Comparison of ENCODE assay signal across 22 cellular contexts in the genomic region with DNA sequence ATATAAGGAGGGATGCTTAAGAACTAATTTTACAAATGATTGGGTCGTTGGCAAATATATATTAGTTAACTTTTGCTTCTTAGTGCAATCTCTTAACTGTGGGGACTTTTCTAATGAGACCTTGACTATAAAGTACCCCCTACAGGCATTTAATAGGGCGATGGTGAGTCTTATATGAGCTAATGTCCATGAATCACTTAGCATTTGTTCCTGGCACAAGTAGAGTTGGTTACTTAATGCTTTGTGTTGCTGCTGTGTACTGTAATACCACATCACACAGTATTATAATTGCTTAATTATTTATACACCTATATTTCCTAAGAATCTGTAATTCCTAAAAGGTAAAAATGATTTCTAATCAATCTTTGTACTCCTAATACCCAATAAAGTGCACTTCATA.
"Had no signal": no experiment of that assay in that cellular context is flagged by ENCODE, and none has a peak within 500 bp of the region (broad histone marks: within the 10 kb centered on the region; RNA-seq: fewer than 3 reads in every experiment).

No MANE protein-coding gene starts in this region.

- ATAC-seq: activated T-helper 17 cell treated with anti-CD3 and anti-CD28 coated beads, Interleukin-2, amount 50 U/mL, for 72 hours; left lobe of liver; T-cell had no signal

- H3K9me3 Mint-ChIP-seq: activated B cell treated with CpG ODN at 0.5 μM for 24 hours; activated CD4-positive, alpha-beta memory T cell treated with anti-CD3 and anti-CD28 coated beads for 36 hours; activated naive CD8-positive, alpha-beta T cell treated with anti-CD3 and anti-CD28 coated beads for 36 hours; activated T-helper 17 cell treated with anti-CD3 and anti-CD28 coated beads, Interleukin-2, amount 50 U/mL, for 72 hours; stimulated activated naive CD8-positive, alpha-beta T cell treated with anti-CD3 and anti-CD28 coated beads, Interleukin-15, Interleukin-2, amounts not matched to agents 100 ng/mL and 50 ng/mL, for 24 hours; T-cell had no signal

- DNase-seq: activated B cell treated with CpG ODN at 0.5 μM for 24 hours; activated CD4-positive, alpha-beta memory T cell treated with anti-CD3 and anti-CD28 coated beads for 36 hours; activated CD4-positive, alpha-beta T cell treated with anti-CD3 and anti-CD28 coated beads for 4 hours; activated naive CD4-positive, alpha-beta T cell; activated naive CD8-positive, alpha-beta T cell treated with anti-CD3 and anti-CD28 coated beads for 36 hours; activated T-cell treated with anti-CD3 and anti-CD28 coated beads for 4 hours; amygdala; central memory CD4-positive, alpha-beta T cell; foreskin melanocyte; kidney; midbrain; nephron progenitor cell; nucleus accumbens; posterior cingulate gyrus; T-cell; uterus had no signal

- H3K4me1 Mint-ChIP-seq: activated B cell treated with CpG ODN at 0.5 μM for 24 hours; activated naive CD8-positive, alpha-beta T cell treated with anti-CD3 and anti-CD28 coated beads for 36 hours; activated T-helper 17 cell treated with anti-CD3 and anti-CD28 coated beads, Interleukin-2, amount 50 U/mL, for 72 hours; nephron progenitor cell; T-cell had no signal

- H3K4me3 Mint-ChIP-seq: activated B cell treated with CpG ODN at 0.5 μM for 24 hours; activated CD4-positive, alpha-beta memory T cell treated with anti-CD3 and anti-CD28 coated beads for 36 hours; activated naive CD8-positive, alpha-beta T cell treated with anti-CD3 and anti-CD28 coated beads for 36 hours; activated T-helper 17 cell treated with anti-CD3 and anti-CD28 coated beads, Interleukin-2, amount 50 U/mL, for 72 hours; nephron progenitor cell; stimulated activated naive CD8-positive, alpha-beta T cell treated with anti-CD3 and anti-CD28 coated beads, Interleukin-15, Interleukin-2, amounts not matched to agents 100 ng/mL and 50 ng/mL, for 24 hours; T-cell had no signal

- H3K36me3 Mint-ChIP-seq: activated CD4-positive, alpha-beta memory T cell treated with anti-CD3 and anti-CD28 coated beads for 36 hours; activated naive CD8-positive, alpha-beta T cell treated with anti-CD3 and anti-CD28 coated beads for 36 hours; T-cell had no signal

- H3K9me3 ChIP-seq: esophagus muscularis mucosa, uterus had no signal

- H3K27ac Mint-ChIP-seq: activated B cell treated with CpG ODN at 0.5 μM for 24 hours; activated CD4-positive, alpha-beta memory T cell treated with anti-CD3 and anti-CD28 coated beads for 36 hours; activated naive CD8-positive, alpha-beta T cell treated with anti-CD3 and anti-CD28 coated beads for 36 hours; activated T-helper 17 cell treated with anti-CD3 and anti-CD28 coated beads, Interleukin-2, amount 50 U/mL, for 72 hours; nephron progenitor cell; stimulated activated naive CD8-positive, alpha-beta T cell treated with anti-CD3 and anti-CD28 coated beads, Interleukin-15, Interleukin-2, amounts not matched to agents 100 ng/mL and 50 ng/mL, for 24 hours; T-cell had no signal

- H3K4me3 ChIP-seq: coronary artery, esophagus muscularis mucosa, tibial nerve, uterus had no signal

- H3K27me3 ChIP-seq: tibial nerve, uterus had no signal

- H3K4me1 ChIP-seq: esophagus muscularis mucosa, tibial nerve, uterus had no signal

- H3K36me3 ChIP-seq: esophagus muscularis mucosa, tibial nerve, uterus had no signal

- H3K27ac ChIP-seq: coronary artery, esophagus muscularis mucosa, tibial nerve, uterus had no signal
